9 cellular contexts compared by ENCODE assay signal in the genomic region with DNA sequence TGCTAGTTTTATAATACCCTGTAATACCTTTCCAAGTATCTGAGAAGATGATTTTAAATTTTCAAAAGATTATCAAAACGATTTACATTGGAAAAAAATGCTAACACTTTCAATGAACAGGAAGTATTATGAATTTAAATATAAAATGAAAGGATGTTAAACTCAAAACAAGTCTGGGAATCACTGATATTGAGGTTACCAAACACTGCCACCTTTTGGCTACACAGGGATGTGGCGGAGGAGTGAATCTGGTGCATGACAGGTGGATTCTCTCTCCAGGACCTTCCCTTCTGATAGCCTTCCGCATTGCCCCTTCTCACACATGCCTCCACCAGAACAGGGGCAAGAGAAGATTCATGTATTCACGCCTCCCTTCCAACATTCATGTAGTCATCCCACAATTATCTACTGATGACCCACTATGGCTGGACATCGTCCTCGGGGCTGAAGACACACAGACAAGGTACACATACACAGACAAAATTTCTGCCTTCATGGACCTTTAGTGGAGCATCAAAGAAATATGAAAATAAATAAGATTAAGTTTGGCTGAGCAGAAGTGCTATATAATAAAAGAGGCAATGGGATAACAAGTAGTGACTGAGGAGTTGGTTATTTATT. TPM values are rescaled to one million over a fixed set of nuclear protein-coding genes. Genes with fewer than 3 reads are reported as not detected.
DNase-seq lines count a peak whose midpoint lies in the region; ATAC-seq and TF ChIP-seq lines count a peak whose summit lies in the region.
"Had no signal": no experiment of that assay in that cellular context is flagged by ENCODE, and none has a peak within 500 bp of the region (broad histone marks: within the 10 kb centered on the region; RNA-seq: fewer than 3 reads in every experiment).

No MANE protein-coding gene starts in this region.

- H3K36me3 Mint-ChIP-seq in activated CD8-positive, alpha-beta T cell treated with anti-CD3 and anti-CD28 coated beads for 36 hours (ENCODE audit: low read depth), result no peaks in the 10 kb centered on the region

- TF ChIP-seq CTCF in activated CD8-positive, alpha-beta T cell treated with anti-CD3 and anti-CD28 coated beads for 36 hours (IDR thresholded peaks at IDR 0.05), result peak; percentile 58

- H3K4me1 Mint-ChIP-seq in activated CD8-positive, alpha-beta T cell treated with anti-CD3 and anti-CD28 coated beads for 36 hours (ENCODE audit: low read depth), result peaks cover 2% of the 10 kb centered on the region

- no peaks in the 10 kb centered on the region for H3K27me3 Mint-ChIP-seq in activated CD8-positive, alpha-beta T cell treated with anti-CD3 and anti-CD28 coated beads for 36 hours
- H3K27me3 Mint-ChIP-seq: activated naive CD8-positive, alpha-beta T cell had no signal

- CTCF ChIA-PET in activated CD8-positive, alpha-beta T cell treated with anti-CD3 and anti-CD28 coated beads for 36 hours (lab: Charles Lee), result interaction anchor here (1.0 to 1.1 kb wide), 3 partner anchors 75 to 123 kb away, joined by 3 read pairs; no protein-coding TSS in a partner anchor

- intact Hi-C loops in activated CD8-positive, alpha-beta T cell treated with anti-CD3 and anti-CD28 coated beads for 36 hours (cut with micrococcal nuclease), result no loop called here
- intact Hi-C loops in left ventricle myocardium superior (cut with micrococcal nuclease), result no loop called here

- POLR2A ChIA-PET in activated CD8-positive, alpha-beta T cell treated with anti-CD3 and anti-CD28 coated beads for 36 hours (lab: Charles Lee), result no interaction called here

- ATAC-seq in activated CD8-positive, alpha-beta T cell treated with anti-CD3 and anti-CD28 coated beads for 36 hours, result peak; percentile 76
- ATAC-seq in left ventricle myocardium superior (peak; percentile 53), HG03521 (IDR thresholded peaks at IDR 0.05; ENCODE audit: unreplicated experiment) (no peak), HG03139 (IDR thresholded peaks at IDR 0.05; ENCODE audit: unreplicated experiment) (no peak)

- H3K9me3 Mint-ChIP-seq in activated CD8-positive, alpha-beta T cell treated with anti-CD3 and anti-CD28 coated beads for 36 hours, result no peaks in the 10 kb centered on the region

- DNase-seq in SIG-M5 treated with dmso at 0.1 percent for 504 hours (lab: John Stamatoyannopoulos, UW; ENCODE audit: unreplicated experiment), result peak; percentile 29
- no peak for DNase-seq in SIG-M5 (lab: John Stamatoyannopoulos, UW)
- peak; percentile 56 for DNase-seq in NAMALWA (ENCODE audit: low spot score)
- DNase-seq in activated CD8-positive, alpha-beta T cell treated with anti-CD3 and anti-CD28 coated beads for 36 hours, result peak; percentile 64
- DNase-seq in left ventricle myocardium superior, result peak; percentile 35
- peak; percentile 25 for DNase-seq in stimulated activated CD4-positive, alpha-beta T cell treated with anti-CD3 and anti-CD28 coated beads, Interleukin-4, amount 100 ng/mL, for 1 hour

- H3K4me3 Mint-ChIP-seq in activated CD8-positive, alpha-beta T cell treated with anti-CD3 and anti-CD28 coated beads for 36 hours, result no peak overlapping the region
- H3K4me3 Mint-ChIP-seq: activated naive CD8-positive, alpha-beta T cell had no signal

- H3K27ac Mint-ChIP-seq in activated CD8-positive, alpha-beta T cell treated with anti-CD3 and anti-CD28 coated beads for 36 hours, result no peak overlapping the region
- H3K27ac Mint-ChIP-seq: activated naive CD8-positive, alpha-beta T cell had no signal

RNA-seq across cellular contexts. Expression of a gene that starts 34.7 kb away (rescaled TPM):
- total RNA-seq in activated CD8-positive, alpha-beta T cell treated with anti-CD3 and anti-CD28 coated beads for 36 hours, result 10 to 100 TPM; 70.8 to 71.4 TPM
- 16.3 TPM for total RNA-seq in left ventricle myocardium superior

RNA-seq across cellular contexts. Expression of a gene that starts 55.1 kb away (rescaled TPM):
- 1 to 10 TPM; 8.1 to 8.6 TPM for total RNA-seq in activated CD8-positive, alpha-beta T cell treated with anti-CD3 and anti-CD28 coated beads for 36 hours
- total RNA-seq in left ventricle myocardium superior, result 102 TPM

Comparison
In these comparisons a context has a peak if more than half of its experiments do, and no peak if none do; other contexts are left out.
1. ATAC-seq: peak in activated CD8-positive, alpha-beta T cell treated with anti-CD3 and anti-CD28 coated beads for 36 hours (single experiment) and left ventricle myocardium superior (single experiment); none in HG03521 (single experiment) and HG03139 (single experiment).
2. RNA of a gene that starts 55.1 kb away (total RNA-seq): 102 TPM in left ventricle myocardium superior (single experiment); 8.1 to 8.6 TPM in activated CD8-positive, alpha-beta T cell treated with anti-CD3 and anti-CD28 coated beads for 36 hours; every median in the first group is over 10 times any median in the second.